Comparison of ENCODE assay signal across 27 cellular contexts in genomic region chr20:52054123-52054522, GRCh38.
DNase-seq lines count a peak whose midpoint lies in the region; ATAC-seq, FAIRE-seq and TF ChIP-seq lines count a peak whose summit lies in the region.
"Had no signal": no experiment of that assay in that cellular context is flagged by ENCODE, and none has a peak within 500 bp of the region (broad histone marks: within the 10 kb centered on the region; RNA-seq: fewer than 3 reads in every experiment).

No MANE protein-coding gene starts in this region.

- no peak overlapping the region for H2BK20ac ChIP-seq in H1 (ENCODE audit: low read length)

- TF ChIP-seq RAD21 in H1 (IDR thresholded peaks at IDR 0.05 in 1 of 2, conservative IDR thresholded peaks at IDR 0.05 in 1 of 2; ENCODE audit: low read depth in 2 of 2, low read length in 2 of 2), result no peak

- H4K20me1 ChIP-seq in H1 (replicated peaks in 1 of 2; ENCODE audit: control insufficient read depth in 1 of 2, insufficient read depth in 2 of 2, low read length in 2 of 2), result no peaks in the 10 kb centered on the region

- TF ChIP-seq CTCF in H1 (IDR thresholded peaks at IDR 0.05; ENCODE audit: control extremely low read depth in 1 of 3, insufficient read depth in 1 of 3, low read depth in 1 of 3, low read length in 3 of 3), result no peak

- no peaks in the 10 kb centered on the region for H3K27me3 Mint-ChIP-seq in activated naive CD8-positive, alpha-beta T cell treated with anti-CD3 and anti-CD28 coated beads, Interleukin-2, amount 10 ng/mL, durations not matched to agents 7 days and 5 days
- H3K27me3 Mint-ChIP-seq in activated naive CD8-positive, alpha-beta T cell treated with anti-CD3 and anti-CD28 coated beads for 36 hours, result no peaks in the 10 kb centered on the region
- no peaks in the 10 kb centered on the region for H3K27me3 Mint-ChIP-seq in T-helper 1 cell treated with Interleukin-12 subunit alpha and Interleukin-12 subunit beta and Interleukin-4 antibody, amounts not matched to agents 30 μg/mL and 1 μg/mL, for 36 hours (ENCODE audit: low read depth)

- no peak overlapping the region for H3K9ac ChIP-seq in H1 (replicated peaks in 1 of 4; ENCODE audit: extremely low read depth in 1 of 4, low read depth in 3 of 4, low read length in 3 of 4)

- H3K4me3 ChIP-seq in H1 (ENCODE audit: extremely low read depth in 1 of 4, insufficient read depth in 2 of 4, low read depth in 3 of 4, low read length in 4 of 4), result no peak overlapping the region
- H3K4me3 ChIP-seq: cardiac muscle cell, smooth muscle cell, tibial artery had no signal

- no peak for TF ChIP-seq POLR2A in H1 (IDR thresholded peaks at IDR 0.05; ENCODE audit: control extremely low read depth in 1 of 2, low read depth in 2 of 2, low read length in 2 of 2)

- H3K36me3 ChIP-seq in H1 (ENCODE audit: control insufficient read depth in 2 of 4, insufficient read depth in 4 of 4, low read length in 3 of 4), result no peaks in the 10 kb centered on the region
- H3K36me3 ChIP-seq: cardiac muscle cell, tibial artery had no signal

- H3K23ac ChIP-seq in H1 (ENCODE audit: insufficient read length), result no peak overlapping the region

- no peak overlapping the region; the same call in 1 of the 2 replicates for H2BK12ac ChIP-seq in H1 (ENCODE audit: low read depth, low read length)

- no peak overlapping the region for H3K27ac ChIP-seq in H1 (ENCODE audit: low read depth, low read length)
- H3K27ac ChIP-seq: cardiac muscle cell, tibial artery had no signal

- CTCF ChIA-PET in H1 (lab: Charles Lee; ENCODE audit: partially characterized antibody), result no interaction called here

- 93% methylated on average over 5 of the region's 5 CpGs; no CpG with 5 or more reads in 1 of the 2 experiments for WGBS in H1 (ENCODE audit: extremely low coverage in 1 of 2, insufficient coverage in 1 of 2, insufficient read length in 1 of 2, insufficient replicate concordance in 2 of 2, low coverage in 1 of 2, low lambda C conversion rate in 2 of 2, missing lambda C conversion rate in 1 of 2), 2 experiments

- peaks cover 10% of the 10 kb centered on the region for H3K9me3 Mint-ChIP-seq in activated naive CD8-positive, alpha-beta T cell treated with anti-CD3 and anti-CD28 coated beads, Interleukin-2, amount 10 ng/mL, durations not matched to agents 7 days and 5 days
- peaks cover 12% of the 10 kb centered on the region for H3K9me3 Mint-ChIP-seq in activated naive CD8-positive, alpha-beta T cell treated with anti-CD3 and anti-CD28 coated beads for 36 hours
- H3K9me3 Mint-ChIP-seq in T-helper 1 cell treated with Interleukin-12 subunit alpha and Interleukin-12 subunit beta and Interleukin-4 antibody, amounts not matched to agents 30 μg/mL and 1 μg/mL, for 36 hours, result peaks cover 17% of the 10 kb centered on the region

- no peak overlapping the region for H3K56ac ChIP-seq in H1 (replicated peaks; ENCODE audit: insufficient read length, low read depth, low read length)

- H4K8ac ChIP-seq in H1 (ENCODE audit: extremely low read depth, insufficient read depth, low read length), result no peak overlapping the region

- H3K36me3 Mint-ChIP-seq in activated naive CD8-positive, alpha-beta T cell treated with anti-CD3 and anti-CD28 coated beads, Interleukin-2, amount 10 ng/mL, durations not matched to agents 7 days and 5 days, result peaks cover 7% of the 10 kb centered on the region
- H3K36me3 Mint-ChIP-seq in activated naive CD8-positive, alpha-beta T cell treated with anti-CD3 and anti-CD28 coated beads for 36 hours, result peaks cover 20% of the 10 kb centered on the region
- H3K36me3 Mint-ChIP-seq in T-helper 1 cell treated with Interleukin-12 subunit alpha and Interleukin-12 subunit beta and Interleukin-4 antibody, amounts not matched to agents 30 μg/mL and 1 μg/mL, for 36 hours (ENCODE audit: low read depth), result peaks cover 6% of the 10 kb centered on the region

- H2AFZ ChIP-seq in H1 (ENCODE audit: low read length), result no peak overlapping the region

- DNase-seq in activated naive CD8-positive, alpha-beta T cell treated with anti-CD3 and anti-CD28 coated beads, Interleukin-2, amount 10 ng/mL, durations not matched to agents 7 days and 5 days, result peak; percentile 34
- DNase-seq in activated naive CD8-positive, alpha-beta T cell treated with anti-CD3 and anti-CD28 coated beads for 36 hours, result no peak
- DNase-seq in H1 (ENCODE audit: low read depth in 1 of 2, low spot score in 2 of 2) (no peak), NCI-H146 (lab: John Stamatoyannopoulos, UW) (no peak), NCI-H187 treated with DMSO at 0.1 percent for 48 hours (lab: John Stamatoyannopoulos, UW) (no peak), NCI-H446 (lab: John Stamatoyannopoulos, UW) (no peak)
- DNase-seq: aorta; dermis blood vessel endothelial cell; HCEC 1CT; islet precursor cell; left ventricle myocardium superior; naive thymus-derived CD8-positive, alpha-beta T cell; NCI-H1048; NCI-H187; NCI-H69; retina; stimulated activated CD4-positive, alpha-beta T cell treated with anti-CD3 and anti-CD28 coated beads, Interleukin-2, amount 100 ng/mL, for 48 hours; stimulated activated naive CD4-positive, alpha-beta T cell treated with Interleukin-2 at 50 U/mL for 16 hours; T-helper 9 cell; tibial artery had no signal

- no peak overlapping the region for H4K91ac ChIP-seq in H1 (replicated peaks; ENCODE audit: insufficient read length, low read length)

- H3K79me1 ChIP-seq in H1 (ENCODE audit: low read depth, low read length), result no peaks in the 10 kb centered on the region

- no peak overlapping the region for H3K4me2 ChIP-seq in H1 (ENCODE audit: insufficient read depth in 1 of 2, low read depth in 2 of 2, low read length in 2 of 2)
- H3K4me2 ChIP-seq: smooth muscle cell had no signal

- POLR2A ChIA-PET in activated naive CD8-positive, alpha-beta T cell treated with anti-CD3 and anti-CD28 coated beads, Interleukin-2, amount 10 ng/mL, durations not matched to agents 7 days and 5 days (lab: Charles Lee), result no interaction called here
- POLR2A ChIA-PET in H1 (lab: Charles Lee; ENCODE audit: partially characterized antibody), result no interaction called here

- no peak overlapping the region for H2BK15ac ChIP-seq in H1 (ENCODE audit: low read length)

- H3K14ac ChIP-seq in H1 (ENCODE audit: insufficient read length), result no peak overlapping the region

- no peak overlapping the region for H2BK120ac ChIP-seq in H1 (replicated peaks; ENCODE audit: low read depth, low read length)

- H2AK5ac ChIP-seq in H1 (ENCODE audit: low read depth, low read length), result no peak overlapping the region

- H3K18ac ChIP-seq in H1 (ENCODE audit: extremely low read depth, low read length), result no peak overlapping the region

- peaks cover under 1% of the 10 kb centered on the region for H3K4me1 Mint-ChIP-seq in activated naive CD8-positive, alpha-beta T cell treated with anti-CD3 and anti-CD28 coated beads, Interleukin-2, amount 10 ng/mL, durations not matched to agents 7 days and 5 days
- H3K4me1 Mint-ChIP-seq in activated naive CD8-positive, alpha-beta T cell treated with anti-CD3 and anti-CD28 coated beads for 36 hours, result peaks cover 2% of the 10 kb centered on the region
- no peaks in the 10 kb centered on the region for H3K4me1 Mint-ChIP-seq in T-helper 1 cell treated with Interleukin-12 subunit alpha and Interleukin-12 subunit beta and Interleukin-4 antibody, amounts not matched to agents 30 μg/mL and 1 μg/mL, for 36 hours (ENCODE audit: low read depth)

- H3K4ac ChIP-seq in H1 (replicated peaks; ENCODE audit: insufficient read length, low read depth, low read length), result no peak overlapping the region

- no peak for FAIRE-seq in H1 (lab: Jason Lieb, UNC)
- FAIRE-seq: GM19239, HepG2 had no signal

- TF ChIP-seq EP300 in H1 (IDR thresholded peaks at IDR 0.05; ENCODE audit: borderline replicate concordance in 1 of 2, low read depth in 2 of 2, low read length in 2 of 2), result no peak

- H3K4me3 Mint-ChIP-seq in activated naive CD8-positive, alpha-beta T cell treated with anti-CD3 and anti-CD28 coated beads, Interleukin-2, amount 10 ng/mL, durations not matched to agents 7 days and 5 days, result no peak overlapping the region
- H3K4me3 Mint-ChIP-seq in activated naive CD8-positive, alpha-beta T cell treated with anti-CD3 and anti-CD28 coated beads for 36 hours, result no peak overlapping the region
- no peak overlapping the region for H3K4me3 Mint-ChIP-seq in T-helper 1 cell treated with Interleukin-12 subunit alpha and Interleukin-12 subunit beta and Interleukin-4 antibody, amounts not matched to agents 30 μg/mL and 1 μg/mL, for 36 hours
- H3K4me3 Mint-ChIP-seq: CD14-positive monocyte; naive thymus-derived CD8-positive, alpha-beta T cell; WTC11 had no signal

- H3K27me3 ChIP-seq in H1 (replicated peaks in 1 of 4; ENCODE audit: control insufficient read depth in 3 of 4, extremely low read depth in 1 of 4, insufficient read depth in 3 of 4, low read length in 3 of 4), result no peaks in the 10 kb centered on the region
- H3K27me3 ChIP-seq: cardiac muscle cell, tibial artery had no signal

- no peak overlapping the region for H4K5ac ChIP-seq in H1 (ENCODE audit: insufficient read length, low read depth, low read length)

- H2BK5ac ChIP-seq in H1 (ENCODE audit: low read depth, low read length), result 0 out of 2 replicates have a peak overlapping the region, but pooled peaks have one; percentile 55

- no peaks in the 10 kb centered on the region for H3K79me2 ChIP-seq in H1 (ENCODE audit: control insufficient read depth in 1 of 2, insufficient read depth in 2 of 2, low read length in 2 of 2)

- no peaks in the 10 kb centered on the region for H3K23me2 ChIP-seq in H1 (ENCODE audit: low read depth, low read length)

- H3K27ac Mint-ChIP-seq in activated naive CD8-positive, alpha-beta T cell treated with anti-CD3 and anti-CD28 coated beads, Interleukin-2, amount 10 ng/mL, durations not matched to agents 7 days and 5 days, result no peak overlapping the region
- no peak overlapping the region for H3K27ac Mint-ChIP-seq in activated naive CD8-positive, alpha-beta T cell treated with anti-CD3 and anti-CD28 coated beads for 36 hours
- H3K27ac Mint-ChIP-seq in T-helper 1 cell treated with Interleukin-12 subunit alpha and Interleukin-12 subunit beta and Interleukin-4 antibody, amounts not matched to agents 30 μg/mL and 1 μg/mL, for 36 hours, result peak overlapping the region; percentile 36
- H3K27ac Mint-ChIP-seq: CD14-positive monocyte, WTC11 had no signal

- ATAC-seq in activated naive CD8-positive, alpha-beta T cell treated with anti-CD3 and anti-CD28 coated beads, Interleukin-2, amount 10 ng/mL, durations not matched to agents 7 days and 5 days (ENCODE audit: low read depth), result no peak
- ATAC-seq: HepG2; left ventricle myocardium superior; naive thymus-derived CD8-positive, alpha-beta T cell; WTC11 had no signal

- peaks cover 2 to 4% (median 3%) of the 10 kb centered on the region in 4 experiments; a peak in 6 of 7 replicates for H3K4me1 ChIP-seq in H1 (replicated peaks in 1 of 4; ENCODE audit: control insufficient read depth in 3 of 4, insufficient read depth in 4 of 4, low read length in 3 of 4)

- peaks cover 3 to 9% of the 10 kb centered on the region in 2 experiments; a peak in 3 of 4 replicates for H3K9me3 ChIP-seq in H1 (ENCODE audit: insufficient read depth in 2 of 2, low read depth in 1 of 2, low read length in 1 of 2)

TF ChIP-seq in H1, 55 proteins besides CTCF, POLR2A, EP300 and RAD21 (continues in another document):
- no peak for TF ChIP-seq POU5F1 (IDR thresholded peaks at IDR 0.05; ENCODE audit: low read depth, low read length)
- TF ChIP-seq GABPA (IDR thresholded peaks at IDR 0.05; ENCODE audit: borderline replicate concordance, insufficient read depth, low read length), result no peak
- TF ChIP-seq ASH2L (IDR thresholded peaks at IDR 0.05; ENCODE audit: low read length), result no peak
